11 cellular contexts compared by ENCODE assay signal in the genomic region with DNA sequence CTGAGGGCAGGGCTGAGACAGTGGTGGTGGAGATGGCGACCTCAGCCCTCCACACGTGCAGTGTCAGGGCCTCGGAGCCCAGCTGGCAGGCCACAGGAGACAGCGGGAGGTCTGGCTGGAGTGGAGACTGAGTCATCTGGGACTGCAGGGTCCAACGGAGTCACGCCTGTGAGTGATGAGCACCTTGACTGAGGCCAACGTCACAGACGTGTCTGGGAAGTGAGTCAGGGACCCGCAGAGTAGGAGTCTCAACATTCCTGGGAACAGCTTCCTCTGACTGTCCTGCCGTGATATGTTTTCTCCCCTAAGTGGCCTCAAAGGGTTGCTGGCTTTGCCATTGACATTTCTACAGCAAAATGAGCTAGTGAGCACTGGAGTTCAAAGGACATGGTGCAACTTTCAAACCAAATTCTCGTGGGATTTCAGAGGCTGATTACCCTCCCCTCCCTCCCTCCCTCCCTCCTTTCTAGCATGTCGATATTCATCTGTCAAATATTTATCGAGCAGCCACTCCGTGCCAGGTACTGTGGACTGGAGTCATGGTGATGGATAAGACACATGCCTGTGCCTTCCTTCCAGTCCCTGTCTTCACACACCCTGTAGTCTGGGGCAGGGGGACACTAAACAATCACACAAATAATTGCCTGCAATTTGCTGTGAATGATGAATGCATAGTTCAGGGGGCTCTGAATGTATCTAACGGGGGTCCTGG. TPM values are rescaled to one million over a fixed set of nuclear protein-coding genes. Genes with fewer than 3 reads are reported as not detected.
A peak's percentile ranks its signal among the peaks of the same experiment; 100 is the strongest.
DNase-seq lines count a peak whose midpoint lies in the region; ATAC-seq and TF ChIP-seq lines count a peak whose summit lies in the region.
"Had no signal": no experiment of that assay in that cellular context is flagged by ENCODE, and none has a peak within 500 bp of the region (broad histone marks: within the 10 kb centered on the region; RNA-seq: fewer than 3 reads in every experiment).

No MANE protein-coding gene starts in this region.

- no CpG with 5 or more reads among the region's 15 CpGs for WGBS in trophoblast cell (ENCODE audit: extremely low coverage, insufficient coverage, insufficient read length)

- peak overlapping the region; percentile 9 for H3K18ac ChIP-seq in trophoblast cell (ENCODE audit: low read length)

- intact Hi-C loops in PC-3 (cut with micrococcal nuclease) = loop anchor here (5.0 kb wide), 1 partner anchor 45 kb away; no protein-coding TSS in a partner anchor

- peak overlapping the region; percentile 18 for H2BK5ac ChIP-seq in trophoblast cell (ENCODE audit: low read depth, low read length, poor library complexity)

- H2BK12ac ChIP-seq in trophoblast cell (ENCODE audit: low read length) = peak overlapping the region; percentile 61

- H3K79me1 ChIP-seq in trophoblast cell (ENCODE audit: low read length) = peaks cover 8% of the 10 kb centered on the region

- H3K14ac ChIP-seq in trophoblast cell (ENCODE audit: low read length) = no peak overlapping the region

- no peaks in the 10 kb centered on the region for H3K36me3 ChIP-seq in PC-3 (ENCODE audit: low read depth, low read length)
- H3K36me3 ChIP-seq in trophoblast cell (ENCODE audit: control insufficient read depth in 1 of 2, insufficient read depth in 2 of 2, low read length in 2 of 2) = no peaks in the 10 kb centered on the region

- peak overlapping the region; percentile 61 for H3K4me2 ChIP-seq in PC-3 (ENCODE audit: low read length)
- no peak overlapping the region for H3K4me2 ChIP-seq in trophoblast cell (ENCODE audit: low read length)

- peak overlapping the region; percentile 53 for H3K9ac ChIP-seq in PC-3 (ENCODE audit: low read length)
- H3K9ac ChIP-seq in trophoblast cell (ENCODE audit: low read length) = no peak overlapping the region

- H3F3A ChIP-seq in PC-3 (ENCODE audit: low read length, unreplicated experiment) = no peaks in the 10 kb centered on the region

- no peaks in the 10 kb centered on the region for H3K9me3 ChIP-seq in PC-3 (ENCODE audit: low read length)
- H3K9me3 ChIP-seq in trophoblast cell (ENCODE audit: insufficient read depth, low read depth, low read length) = no peaks in the 10 kb centered on the region

- peak; percentile 62 for DNase-seq in DMS53 (lab: John Stamatoyannopoulos, UW)
- peak; percentile 95 for DNase-seq in PC-3
- peak; percentile 99 for DNase-seq in trophoblast cell
- DNase-seq in OCI-M1 (lab: John Stamatoyannopoulos, UW) = no peak
- no peak for DNase-seq in activated T-cell treated with anti-CD3 and anti-CD28 coated beads, Interleukin-2, amount 50 U/mL, for 1 hour
- DNase-seq: activated naive CD8-positive, alpha-beta T cell treated with anti-CD3 and anti-CD28 coated beads, Interleukin-2, amount 10 ng/mL, durations not matched to agents 7 days and 5 days; NCI-H524 treated with DMSO at 0.1 percent for 48 hours; substantia nigra had no signal

- 0 out of 2 replicates have a peak overlapping the region, but pooled peaks have one; percentile 35 for H2AFZ ChIP-seq in PC-3 (ENCODE audit: low read length)
- no peak overlapping the region for H2AFZ ChIP-seq in trophoblast cell (ENCODE audit: insufficient read depth, low read length, poor library complexity)

- POLR2A ChIA-PET in PC-3 (lab: Charles Lee; ENCODE audit: unreplicated experiment) = interaction anchor here (0.5 kb wide), 1 partner anchor 93 kb away, joined by 3 read pairs; no protein-coding TSS in a partner anchor

- BruUV-seq in PC-3 (replicated peaks; lab: Mats Ljungman, UMichigan) = no TSS peak

- no peak overlapping the region for H2AK5ac ChIP-seq in trophoblast cell (ENCODE audit: low read length)

- H3K27me3 ChIP-seq in PC-3 (ENCODE audit: low read length) = no peaks in the 10 kb centered on the region
- no peaks in the 10 kb centered on the region for H3K27me3 ChIP-seq in trophoblast cell (ENCODE audit: insufficient read depth, low read length)

- H3K23ac ChIP-seq in trophoblast cell (ENCODE audit: low read length) = no peak overlapping the region

- no peak overlapping the region for H4K8ac ChIP-seq in trophoblast cell (ENCODE audit: low read depth, low read length)

- H3K27ac ChIP-seq in PC-3 (ENCODE audit: low read length) (peak overlapping the region; percentile 77), trophoblast cell (ENCODE audit: low read depth, low read length) (peak overlapping the region; percentile 42)

- H4K91ac ChIP-seq in trophoblast cell (ENCODE audit: low read depth, low read length) = peak overlapping the region; percentile 38

- no peak overlapping the region for H3K4ac ChIP-seq in trophoblast cell (ENCODE audit: low read depth, low read length)

- no peak overlapping the region for H3K4me3 ChIP-seq in PC-3 (ENCODE audit: low read length)
- no peak overlapping the region for H3K4me3 ChIP-seq in trophoblast cell (ENCODE audit: low read depth, low read length)

- H3K4me1 ChIP-seq in PC-3 (ENCODE audit: insufficient read depth, low read length) = peaks cover 19% of the 10 kb centered on the region
- H3K4me1 ChIP-seq in trophoblast cell (ENCODE audit: control insufficient read depth in 1 of 2, insufficient read depth in 2 of 2, low read length in 2 of 2) = peaks cover 14 to 15% of the 10 kb centered on the region in 2 experiments

- TF ChIP-seq CTCF in PC-3 (conservative IDR thresholded peaks at IDR 0.05; ENCODE audit: low read depth, low read length) = no peak

- no peaks in the 10 kb centered on the region for H3K9me2 ChIP-seq in PC-3 (replicated peaks; ENCODE audit: low read length)

- no peak overlapping the region for H4K12ac ChIP-seq in trophoblast cell (ENCODE audit: low read depth, low read length)

- H2BK120ac ChIP-seq in trophoblast cell (ENCODE audit: insufficient read depth, low read length, poor library complexity) = no peak overlapping the region

- peak; percentile 96 for ATAC-seq in PC-3
- peak; percentile 91 for ATAC-seq in esophagus mucosa
- ATAC-seq in GM18858 (IDR thresholded peaks at IDR 0.05; ENCODE audit: unreplicated experiment) = no peak
- ATAC-seq in GM19467 (IDR thresholded peaks at IDR 0.05; ENCODE audit: unreplicated experiment) = no peak

- H3K79me2 ChIP-seq in PC-3 (ENCODE audit: low read length) (no peaks in the 10 kb centered on the region), trophoblast cell (ENCODE audit: control insufficient read depth, insufficient read depth, low read length, poor library complexity) (no peaks in the 10 kb centered on the region)

- H4K20me1 ChIP-seq in PC-3 (ENCODE audit: low read length) = no peaks in the 10 kb centered on the region

- CTCF ChIA-PET in PC-3 (lab: Charles Lee) = interaction anchor here (1.5 kb wide), 1 partner anchor 46 kb away, joined by 3 read pairs; no protein-coding TSS in a partner anchor

RNA-seq across cellular contexts. Expression of a gene that starts 53.3 kb away (rescaled TPM):
- total RNA-seq in PC-3 (2014; rRNA removed) (96.0 and 124 TPM in 2 replicates), esophagus mucosa (33.2 TPM)
- polyA plus RNA-seq in trophoblast cell (2013) = 83.2 and 85.9 TPM in 2 replicates
- total RNA-seq: activated naive CD8-positive, alpha-beta T cell treated with anti-CD3 and anti-CD28 coated beads, Interleukin-2, amount 10 ng/mL, durations not matched to agents 7 days and 5 days had no signal

RNA-seq across cellular contexts. Expression of a gene that starts 58.2 kb away (rescaled TPM):
- 19.3 and 21.0 TPM in 2 replicates for total RNA-seq in PC-3 (2014; rRNA removed)
- total RNA-seq in esophagus mucosa = 17.5 TPM
- polyA plus RNA-seq in trophoblast cell (2013) = 33.6 and 35.5 TPM in 2 replicates

RNA-seq across cellular contexts. Expression of a gene that starts 58.3 kb away (rescaled TPM):
- total RNA-seq in PC-3 (2014; rRNA removed) (15.4 and 38.1 TPM in 2 replicates), esophagus mucosa (11.0 TPM)
- 22.4 and 24.0 TPM in 2 replicates for polyA plus RNA-seq in trophoblast cell (2013)

Comparison
In these comparisons a context has a peak if more than half of its experiments do, and no peak if none do; other contexts are left out.
1. DNase-seq: peak in DMS53 (single experiment), PC-3 (single experiment) and trophoblast cell (2 of 2); none in OCI-M1 (single experiment) and activated T-cell treated with anti-CD3 and anti-CD28 coated beads, Interleukin-2, amount 50 U/mL, for 1 hour (single experiment).
2. ATAC-seq: peak in PC-3 (single experiment) and esophagus mucosa (single experiment); none in GM18858 (single experiment) and GM19467 (single experiment).